ENCODE assay signal across 9 cellular contexts in the genomic region with DNA sequence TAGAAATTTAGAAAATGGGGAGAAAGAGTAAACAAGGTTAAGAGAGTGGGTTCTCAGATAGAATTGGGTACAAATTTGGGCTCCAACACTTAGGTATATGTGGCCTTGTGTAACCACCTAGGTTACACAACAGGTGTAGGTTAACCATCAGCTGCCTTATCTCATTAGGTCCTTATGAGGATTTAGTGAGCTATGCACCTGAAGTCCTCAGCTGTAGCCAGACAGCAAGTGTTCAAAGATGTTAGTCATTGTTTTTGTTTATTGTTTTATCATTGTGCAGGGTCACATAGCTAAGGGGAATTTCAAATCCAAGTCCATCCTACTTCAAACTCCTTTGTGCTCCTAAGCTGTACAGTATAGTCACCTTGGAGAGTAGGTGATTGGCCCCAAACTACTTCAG. TPM values are rescaled to one million over a fixed set of nuclear protein-coding genes. Genes with fewer than 3 reads are reported as not detected.
A peak's percentile ranks its signal among the peaks of the same experiment; 100 is the strongest.
DNase-seq lines count a peak whose midpoint lies in the region; ATAC-seq and TF ChIP-seq lines count a peak whose summit lies in the region.
"Had no signal": no experiment of that assay in that cellular context is flagged by ENCODE, and none has a peak within 500 bp of the region (broad histone marks: within the 10 kb centered on the region; RNA-seq: fewer than 3 reads in every experiment).

No MANE protein-coding gene starts in this region.

- DNase-seq in Caki2 (ENCODE audit: low read depth) (peak; percentile 39), chondrocyte (ENCODE audit: low spot score) (no peak), neural crest cell (ENCODE audit: low read depth, low spot score) (no peak), HCEC 1CT (no peak), NCI-H2081 (lab: John Stamatoyannopoulos, UW) (no peak)
- DNase-seq: central memory CD4-positive, alpha-beta T cell had no signal

- H3K27me3 ChIP-seq in HUES64 (ENCODE audit: insufficient read depth, low read length): no peaks in the 10 kb centered on the region; the same call in 1 of the 2 replicates

- in situ Hi-C loops in Caki2 (cut with HindIII; ENCODE audit: low pct_unique_long_range_greater_than_20kb, low sequenced_read_pairs): no loop called here

- H3K9ac ChIP-seq in HUES64 (ENCODE audit: low read depth, low read length): no peak overlapping the region

- H3K27ac Mint-ChIP-seq in chondrocyte (ENCODE audit: unreplicated experiment) (no peak overlapping the region), neural crest cell (ENCODE audit: unreplicated experiment) (no peak overlapping the region)

- ATAC-seq in GM21526 (IDR thresholded peaks at IDR 0.05; ENCODE audit: low FRiP score, unreplicated experiment): no peak
- ATAC-seq in HG03469 (IDR thresholded peaks at IDR 0.05; ENCODE audit: unreplicated experiment): no peak

- H3K9me3 Mint-ChIP-seq in chondrocyte (ENCODE audit: low read depth) (no peaks in the 10 kb centered on the region), neural crest cell (no peaks in the 10 kb centered on the region)

- no peaks in the 10 kb centered on the region for H3K36me3 Mint-ChIP-seq in chondrocyte (ENCODE audit: low read depth)
- H3K36me3 Mint-ChIP-seq in neural crest cell (ENCODE audit: low read depth): peaks cover 8% of the 10 kb centered on the region

- H3K4me1 Mint-ChIP-seq in chondrocyte (ENCODE audit: low read depth) (peaks cover 46% of the 10 kb centered on the region), neural crest cell (peaks cover 33% of the 10 kb centered on the region)

- H3K9me3 ChIP-seq in HUES64 (ENCODE audit: insufficient read depth, low read depth, low read length): peaks cover 12% of the 10 kb centered on the region; the same call in 1 of the 2 replicates

- H3K27me3 Mint-ChIP-seq in chondrocyte (ENCODE audit: low read depth): no peaks in the 10 kb centered on the region
- H3K27me3 Mint-ChIP-seq in neural crest cell (ENCODE audit: low read depth): peaks cover 4% of the 10 kb centered on the region

- no peaks in the 10 kb centered on the region for H3K36me3 ChIP-seq in HUES64 (ENCODE audit: insufficient read depth, low read length)

- H3K27ac ChIP-seq in HUES64 (ENCODE audit: low read depth, low read length): no peak overlapping the region

- H3K4me1 ChIP-seq in HUES64 (ENCODE audit: insufficient read depth, low read length): peaks cover 12% of the 10 kb centered on the region

- H3K4me3 Mint-ChIP-seq in chondrocyte (ENCODE audit: unreplicated experiment): peak overlapping the region; percentile 96
- H3K4me3 Mint-ChIP-seq in neural crest cell: peak overlapping the region; percentile 95

- TF ChIP-seq CTCF in chondrocyte (IDR thresholded peaks at IDR 0.05) (no peak), neural crest cell (conservative IDR thresholded peaks at IDR 0.05) (no peak)

- H3K4me3 ChIP-seq in HUES64 (ENCODE audit: low read length): peak overlapping the region; percentile 76

RNA-seq across cellular contexts. Expression of a gene that starts 1.0 kb away (rescaled TPM):
- total RNA-seq in Caki2 (2014; rRNA removed; shearing (Covaris generic); ENCODE audit: low replicate concordance): 11.2 and 16.3 TPM in 2 replicates
- 11.4 TPM for polyA plus RNA-seq in HUES64 (2013, experiment 1 of 2)
- polyA plus RNA-seq in HUES64 (2013, experiment 2 of 2): 12.9 TPM
- 35.1 to 41.9 TPM (median 40.1 TPM) in 3 replicates for total RNA-seq in chondrocyte
- 21.4 and 21.5 TPM in 2 replicates for total RNA-seq in neural crest cell
